Comparison of ENCODE assay signal across 6 cellular contexts in genomic region chr1:154956557-154956956, GRCh38. TPM values are rescaled to one million over a fixed set of nuclear protein-coding genes. Genes with fewer than 3 reads are reported as not detected.
A peak's percentile ranks its signal among the peaks of the same experiment; 100 is the strongest.
DNase-seq lines count a peak whose midpoint lies in the region; ATAC-seq and TF ChIP-seq lines count a peak whose summit lies in the region.

No MANE protein-coding gene starts in this region.

- no peaks in the 10 kb centered on the region for H3K27me3 ChIP-seq in GM06990 (replicated peaks; ENCODE audit: control insufficient read depth, insufficient read depth, low read length)

- in situ Hi-C loops in ACHN (cut with HindIII; ENCODE audit: low pct_ligation_motif_present, low pct_unique_long_range_greater_than_20kb, low sequenced_read_pairs) = no loop called here

- peak overlapping the region; percentile 71 for H3K4me3 ChIP-seq in GM06990 (replicated peaks; ENCODE audit: low read depth, low read length)
- H3K4me3 ChIP-seq in mucosa of descending colon = peak overlapping the region; percentile 22

- peaks cover 42% of the 10 kb centered on the region for H3K4me1 ChIP-seq in mucosa of descending colon (ENCODE audit: low read depth)

- TF ChIP-seq CTCF in GM06990 (IDR thresholded peaks at IDR 0.05; ENCODE audit: insufficient read depth, low read length, poor library complexity, severe bottlenecking) = no peak
- TF ChIP-seq CTCF in mucosa of descending colon (IDR thresholded peaks at IDR 0.05) = no peak

- intact Hi-C loops in mucosa of descending colon (cut with DNase I, micrococcal nuclease) = no loop called here

- no peak for ATAC-seq in mucosa of descending colon
- ATAC-seq in GM21526 (IDR thresholded peaks at IDR 0.05; ENCODE audit: low FRiP score, unreplicated experiment) = no peak

- H3K36me3 ChIP-seq in GM06990 (ENCODE audit: control insufficient read depth, insufficient read depth, low read length) (peaks cover 15% of the 10 kb centered on the region), mucosa of descending colon (ENCODE audit: low read depth) (no peaks in the 10 kb centered on the region)

- H3K9me3 ChIP-seq in mucosa of descending colon = no peaks in the 10 kb centered on the region

- DNase-seq in GM06990 (ENCODE audit: extremely low read depth, insufficient read length) (no peak), amygdala (lab: John Stamatoyannopoulos, UW) (peak in 33 of 56 donors; percentile 18 to 65 (median 38)), mucosa of descending colon (peak in 2 of 3 donors; percentile 47 to 48), ACHN (no peak)
- no peak for DNase-seq in stimulated activated CD4-positive, alpha-beta T cell treated with anti-CD3 and anti-CD28 coated beads, Interleukin-4, amount 100 ng/mL, for 24 hours

RNA-seq across cellular contexts. Expression of gene PBXIP1, which starts 0.7 kb away (rescaled TPM):
- 100 to 1,000 TPM in 1 of 3 donors, 10 to 100 TPM in 2; 35.6 to 146 (median 49.4) TPM for total RNA-seq in mucosa of descending colon

RNA-seq across cellular contexts. Expression of gene PYGO2, which starts 5.0 kb away (rescaled TPM):
- total RNA-seq in mucosa of descending colon = 10 to 100 TPM; 22.8 to 34.3 (median 25.8) TPM

RNA-seq across cellular contexts. Expression of gene SHC1, which starts 14.0 kb away (rescaled TPM):
- total RNA-seq in mucosa of descending colon = 100 to 1,000 TPM in 2 of 3 donors, 10 to 100 TPM in 1; 92.7 to 130 (median 122) TPM

RNA-seq across cellular contexts. Expression of gene CKS1B, which starts 17.9 kb away (rescaled TPM):
- 10 to 100 TPM; 26.8 to 52.4 (median 29.3) TPM for total RNA-seq in mucosa of descending colon

RNA-seq across cellular contexts. Expression of gene PMVK, which starts 20.0 kb away (rescaled TPM):
- total RNA-seq in mucosa of descending colon = 10 to 100 TPM; 28.4 to 37.6 (median 35.8) TPM

Comparison
In these comparisons a context has a peak if more than half of its experiments do, and no peak if none do; other contexts are left out.
1. DNase-seq: peak in amygdala (33 of 56) and mucosa of descending colon (2 of 3); none in GM06990 (single experiment), stimulated activated CD4-positive, alpha-beta T cell treated with anti-CD3 and anti-CD28 coated beads, Interleukin-4, amount 100 ng/mL, for 24 hours (single experiment) and ACHN (single experiment).